Comparison of ENCODE assay signal across 13 cellular contexts in genomic region chr18:36697905-36698304, GRCh38.
DNase-seq lines count a peak whose midpoint lies in the region; ATAC-seq and TF ChIP-seq lines count a peak whose summit lies in the region.
"Had no signal": no experiment of that assay in that cellular context is flagged by ENCODE, and none has a peak within 500 bp of the region (broad histone marks: within the 10 kb centered on the region; RNA-seq: fewer than 3 reads in every experiment).

No MANE protein-coding gene starts in this region.

- TF ChIP-seq POLR2A in Peyer's patch (IDR thresholded peaks at IDR 0.05), result no peak

- H3K27me3 ChIP-seq in AG04450 (ENCODE audit: control insufficient read depth, insufficient read depth, low read length), result no peaks in the 10 kb centered on the region
- H3K27me3 ChIP-seq in Peyer's patch, result no peaks in the 10 kb centered on the region
- H3K27me3 ChIP-seq: tibial nerve had no signal

- POLR2A ChIA-PET in AG04450 (lab: Yijun Ruan, JAX), result no interaction called here

- H3K27ac ChIP-seq in AG04450 (ENCODE audit: low read depth, low read length), result peak overlapping the region; percentile 53
- H3K27ac ChIP-seq in Peyer's patch, result no peak overlapping the region
- H3K27ac ChIP-seq: parathyroid adenoma, tibial nerve had no signal

- DNase-seq in AG04450 (ENCODE audit: low read depth, low spot score) (peak; percentile 75), HS-5 (ENCODE audit: low read depth) (peak; percentile 58), astrocyte of the hippocampus (ENCODE audit: low read depth, low spot score) (peak; percentile 92), glomerular visceral epithelial cell (ENCODE audit: extremely low spot score) (peak; percentile 62), Peyer's patch (no peak)
- DNase-seq: activated CD4-positive, alpha-beta T cell treated with anti-CD3 and anti-CD28 coated beads, Interleukin-2, amount 10 ng/mL, durations not matched to agents 24 days and 14 days; NCI-H1048; NCI-H2227 treated with DMSO at 0.1 percent for 48 hours had no signal

- no peaks in the 10 kb centered on the region for H3K36me3 ChIP-seq in Peyer's patch
- H3K36me3 ChIP-seq: tibial nerve had no signal

- TF ChIP-seq CTCF in AG04450 (IDR thresholded peaks at IDR 0.05; ENCODE audit: low read depth, low read length) (no peak), Peyer's patch (IDR thresholded peaks at IDR 0.05) (no peak)

- CTCF ChIA-PET in AG04450 (lab: Charles Lee), result interaction anchor here (1.2 to 2.3 kb wide), 2 partner anchors 10 kb away, joined by 7 to 21 read pairs; no protein-coding TSS in a partner anchor

- no peak for ATAC-seq in GM18520 (IDR thresholded peaks at IDR 0.05; ENCODE audit: unreplicated experiment)
- ATAC-seq in HG02938 (IDR thresholded peaks at IDR 0.05; ENCODE audit: unreplicated experiment), result no peak
- ATAC-seq in GM21390 (IDR thresholded peaks at IDR 0.05; ENCODE audit: unreplicated experiment), result no peak

- no peaks in the 10 kb centered on the region for H3K4me1 ChIP-seq in Peyer's patch
- H3K4me1 ChIP-seq: parathyroid adenoma had no signal

- no peaks in the 10 kb centered on the region for H3K9me3 ChIP-seq in AG04450 (ENCODE audit: control insufficient read depth, insufficient read depth, low read length)
- H3K9me3 ChIP-seq in Peyer's patch, result no peaks in the 10 kb centered on the region
- H3K9me3 ChIP-seq: tibial nerve had no signal

- H3K4me3 ChIP-seq in AG04450 (ENCODE audit: low read depth, low read length), result no peak overlapping the region
- no peak overlapping the region for H3K4me3 ChIP-seq in Peyer's patch
- H3K4me3 ChIP-seq: tibial nerve had no signal

Comparison
In these comparisons a context has a peak if more than half of its experiments do, and no peak if none do; other contexts are left out.
1. DNase-seq: peak in AG04450 (single experiment), HS-5 (single experiment), astrocyte of the hippocampus (single experiment) and glomerular visceral epithelial cell (single experiment); none in Peyer's patch (0 of 3).